Comparison of ENCODE assay signal across 5 cellular contexts in genomic region chr19:39871362-39871761, GRCh38.
"Had no signal": no experiment of that assay in that cellular context is flagged by ENCODE, and none has a peak within 500 bp of the region (broad histone marks: within the 10 kb centered on the region; RNA-seq: fewer than 3 reads in every experiment).

No MANE protein-coding gene starts in this region.

- DNase-seq: GM23248, GOT3, H9, HCEC 1CT, IMR-90 had no signal

- H3K9me3 Mint-ChIP-seq: H9 had no signal

- H3K27ac Mint-ChIP-seq: H9 had no signal

- H3K4me3 Mint-ChIP-seq: H9 had no signal
